20 cellular contexts compared by ENCODE assay signal in genomic region chr16:11229906-11230305, GRCh38. TPM values are rescaled to one million over a fixed set of nuclear protein-coding genes. Genes with fewer than 3 reads are reported as not detected.
DNase-seq lines count a peak whose midpoint lies in the region; ATAC-seq and TF ChIP-seq lines count a peak whose summit lies in the region.
"Had no signal": no experiment of that assay in that cellular context is flagged by ENCODE, and none has a peak within 500 bp of the region (broad histone marks: within the 10 kb centered on the region; RNA-seq: fewer than 3 reads in every experiment).

No MANE protein-coding gene starts in this region.

- no peak for ATAC-seq in activated CD8-positive, alpha-beta T cell treated with anti-CD3 and anti-CD28 coated beads, Interleukin-2, amount 10 ng/mL, durations not matched to agents 7 days and 5 days
- no peak for ATAC-seq in lung (ENCODE audit: insufficient read depth, low FRiP score)
- ATAC-seq: left cardiac atrium had no signal

- CTCF ChIA-PET in activated CD8-positive, alpha-beta T cell treated with anti-CD3 and anti-CD28 coated beads, Interleukin-2, amount 10 ng/mL, durations not matched to agents 7 days and 5 days (lab: Charles Lee), result interaction anchor here (2.8 kb wide), 1 partner anchor 25 kb away, joined by 14 read pairs; the partner anchor contains the start of gene SOCS1

- in situ Hi-C loops in GM23248 (cut with MboI), result no loop called here

- H3K4me3 ChIP-seq in lung, result no peak overlapping the region
- no peak overlapping the region for H3K4me3 ChIP-seq in GM23248
- H3K4me3 ChIP-seq: esophagus squamous epithelium, hepatocyte had no signal

- H3K9me2 ChIP-seq in GM23248 (ENCODE audit: insufficient read depth), result no peaks in the 10 kb centered on the region

- peaks cover 88% of the 10 kb centered on the region for H3K4me1 Mint-ChIP-seq in activated CD8-positive, alpha-beta T cell treated with anti-CD3 and anti-CD28 coated beads, Interleukin-2, amount 10 ng/mL, durations not matched to agents 7 days and 5 days (ENCODE audit: low read depth)

- H3K27me3 ChIP-seq in lung (ENCODE audit: control insufficient read depth, insufficient read depth), result no peaks in the 10 kb centered on the region
- no peaks in the 10 kb centered on the region for H3K27me3 ChIP-seq in GM23248 (replicated peaks; ENCODE audit: insufficient read depth)
- H3K27me3 ChIP-seq: hepatocyte had no signal

- no peaks in the 10 kb centered on the region for H3K36me3 ChIP-seq in KOPT-K1 (ENCODE audit: insufficient read depth, low read length)
- no peaks in the 10 kb centered on the region for H3K36me3 ChIP-seq in lung (ENCODE audit: control insufficient read depth in 2 of 2, insufficient read depth in 2 of 2, low read length in 2 of 2)
- no peaks in the 10 kb centered on the region for H3K36me3 ChIP-seq in GM23248 (ENCODE audit: low read depth)
- H3K36me3 ChIP-seq: esophagus squamous epithelium had no signal

- no peaks in the 10 kb centered on the region for H3K27me3 Mint-ChIP-seq in activated CD8-positive, alpha-beta T cell treated with anti-CD3 and anti-CD28 coated beads, Interleukin-2, amount 10 ng/mL, durations not matched to agents 7 days and 5 days (ENCODE audit: low read depth)

- no peaks in the 10 kb centered on the region for H3F3A ChIP-seq in GM23248 (ENCODE audit: insufficient read depth)

- H3K9ac ChIP-seq in GM23248, result no peak overlapping the region

- POLR2A ChIA-PET in activated CD8-positive, alpha-beta T cell treated with anti-CD3 and anti-CD28 coated beads, Interleukin-2, amount 10 ng/mL, durations not matched to agents 7 days and 5 days (lab: Charles Lee), result no interaction called here

- peak; percentile 18 for DNase-seq in NCI-H1092 treated with DMSO at 0.1 percent for 48 hours (lab: John Stamatoyannopoulos, UW)
- no peak for DNase-seq in NCI-H1092 (lab: John Stamatoyannopoulos, UW)
- DNase-seq in activated CD8-positive, alpha-beta T cell treated with anti-CD3 and anti-CD28 coated beads, Interleukin-2, amount 10 ng/mL, durations not matched to agents 7 days and 5 days, result no peak
- peak; percentile 51 for DNase-seq in lung (ENCODE audit: low spot score)
- DNase-seq in GM23248, result no peak
- DNase-seq in glomerular visceral epithelial cell (ENCODE audit: extremely low spot score), result no peak
- no peak for DNase-seq in NCI-H2171 (lab: John Stamatoyannopoulos, UW)
- DNase-seq: amniotic stem cell; esophagus squamous epithelium; HFFc6; Karpas-422; left cardiac atrium; NCI-H1694; SHP77; stimulated activated CD4-positive, alpha-beta T cell treated with anti-CD3 and anti-CD28 coated beads, Interleukin-2, amount 100 ng/mL, for 24 hours had no signal

- H3K9me3 Mint-ChIP-seq in activated CD8-positive, alpha-beta T cell treated with anti-CD3 and anti-CD28 coated beads, Interleukin-2, amount 10 ng/mL, durations not matched to agents 7 days and 5 days (ENCODE audit: insufficient read depth), result no peaks in the 10 kb centered on the region
- H3K9me3 Mint-ChIP-seq: HFFc6, nephron had no signal

- no peak overlapping the region for H2AFZ ChIP-seq in GM23248
- H2AFZ ChIP-seq: hepatocyte had no signal

- no peaks in the 10 kb centered on the region for H3K79me2 ChIP-seq in GM23248 (ENCODE audit: insufficient read depth)
- H3K79me2 ChIP-seq: hepatocyte had no signal

- no peak overlapping the region for H3K4me2 ChIP-seq in GM23248 (ENCODE audit: unreplicated experiment)
- H3K4me2 ChIP-seq: hepatocyte had no signal

- H3K4me3 Mint-ChIP-seq in activated CD8-positive, alpha-beta T cell treated with anti-CD3 and anti-CD28 coated beads, Interleukin-2, amount 10 ng/mL, durations not matched to agents 7 days and 5 days, result no peak overlapping the region
- H3K4me3 Mint-ChIP-seq: HFFc6, nephron had no signal

- peaks cover 0 to 2% of the 10 kb centered on the region in 2 donors for H3K4me1 ChIP-seq in lung (ENCODE audit: control insufficient read depth in 2 of 2, insufficient read depth in 2 of 2, low read length in 2 of 2)
- H3K4me1 ChIP-seq in GM23248 (ENCODE audit: insufficient read depth), result peaks cover 3% of the 10 kb centered on the region; the same call in 1 of the 2 replicates

- H3K27ac ChIP-seq in KOPT-K1 (ENCODE audit: low read depth, low read length, poor library complexity, severe bottlenecking) (peak overlapping the region; percentile 99), lung (ENCODE audit: low read depth in 1 of 2, low read length in 1 of 2) (no peak overlapping the region), GM23248 (no peak overlapping the region)
- H3K27ac ChIP-seq: 22Rv1, esophagus squamous epithelium, hepatocyte had no signal

- peak overlapping the region; percentile 69 for H3K27ac Mint-ChIP-seq in activated CD8-positive, alpha-beta T cell treated with anti-CD3 and anti-CD28 coated beads, Interleukin-2, amount 10 ng/mL, durations not matched to agents 7 days and 5 days
- H3K27ac Mint-ChIP-seq: HFFc6, nephron had no signal

- no peaks in the 10 kb centered on the region for H3K36me3 Mint-ChIP-seq in activated CD8-positive, alpha-beta T cell treated with anti-CD3 and anti-CD28 coated beads, Interleukin-2, amount 10 ng/mL, durations not matched to agents 7 days and 5 days (ENCODE audit: low read depth)

- 79 to 81% methylated on average over 4 of the region's 4 CpGs for WGBS in lung, 2 donors
- WGBS in GM23248 (ENCODE audit: low coverage in 1 of 2, low lambda C conversion rate in 2 of 2, missing lambda C conversion rate in 2 of 2), 2 experiments, result 70 to 72% methylated on average over 4 of the region's 4 CpGs

- H4K20me1 ChIP-seq in GM23248 (ENCODE audit: insufficient read depth), result no peaks in the 10 kb centered on the region

- TF ChIP-seq CTCF in lung (IDR thresholded peaks at IDR 0.05; ENCODE audit: control extremely low read depth, extremely low read depth), result no peak

- H3K9me3 ChIP-seq in KOPT-K1 (ENCODE audit: insufficient read depth, low read length, poor library complexity, severe bottlenecking) (no peaks in the 10 kb centered on the region), lung (ENCODE audit: control insufficient read depth in 2 of 2, insufficient read depth in 1 of 2, low read length in 1 of 2) (no peaks in the 10 kb centered on the region), GM23248 (ENCODE audit: low read depth) (no peaks in the 10 kb centered on the region)
- H3K9me3 ChIP-seq: esophagus squamous epithelium had no signal

RNA-seq across cellular contexts. Expression of gene SOCS1, which starts 26.1 kb away (rescaled TPM):
- total RNA-seq in activated CD8-positive, alpha-beta T cell treated with anti-CD3 and anti-CD28 coated beads, Interleukin-2, amount 10 ng/mL, durations not matched to agents 7 days and 5 days, result 100 to 1,000 TPM; 170 to 174 TPM
- 10 to 100 TPM; 16.7 to 30.5 TPM for total RNA-seq in lung
- polyA plus RNA-seq in lung (10 to 100 TPM; 13.8 to 39.7 TPM), GM23248 (2016; fragmentation: Nextera tagmentation; extraction: Ambion mirVana) (1.6 and 2.3 TPM in 2 replicates)
- total RNA-seq in GM23248 (2014; rRNA removed; shearing (Covaris generic)), result 1.4 and 2.0 TPM in 2 replicates

RNA-seq across cellular contexts. Expression of gene TNP2, which starts 39.2 kb away (rescaled TPM):
- not detected for total RNA-seq in activated CD8-positive, alpha-beta T cell treated with anti-CD3 and anti-CD28 coated beads, Interleukin-2, amount 10 ng/mL, durations not matched to agents 7 days and 5 days
- total RNA-seq in lung, result not detected
- polyA plus RNA-seq in lung (not detected), GM23248 (2016; fragmentation: Nextera tagmentation; extraction: Ambion mirVana) (not detected in 2 replicates)
- total RNA-seq in GM23248 (2014; rRNA removed; shearing (Covaris generic)), result not detected in 2 replicates
- total RNA-seq: esophagus squamous epithelium, hepatocyte, HFFc6, left cardiac atrium, ureter had no signal
- polyA plus RNA-seq: hepatocyte had no signal

RNA-seq across cellular contexts. Expression of gene PRM3, which starts 43.5 kb away (rescaled TPM):
- total RNA-seq in activated CD8-positive, alpha-beta T cell treated with anti-CD3 and anti-CD28 coated beads, Interleukin-2, amount 10 ng/mL, durations not matched to agents 7 days and 5 days, result not detected
- total RNA-seq in lung, result not detected
- polyA plus RNA-seq in lung (not detected), GM23248 (2016; fragmentation: Nextera tagmentation; extraction: Ambion mirVana) (not detected in 2 replicates)
- not detected in 2 replicates for total RNA-seq in GM23248 (2014; rRNA removed; shearing (Covaris generic))
- total RNA-seq: esophagus squamous epithelium, hepatocyte, HFFc6, left cardiac atrium, ureter had no signal
- polyA plus RNA-seq: hepatocyte had no signal

RNA-seq across cellular contexts. Expression of gene PRM2, which starts 46.4 kb away (rescaled TPM):
- not detected for total RNA-seq in activated CD8-positive, alpha-beta T cell treated with anti-CD3 and anti-CD28 coated beads, Interleukin-2, amount 10 ng/mL, durations not matched to agents 7 days and 5 days
- not detected for total RNA-seq in lung
- not detected for polyA plus RNA-seq in lung
- not detected in 2 replicates for total RNA-seq in GM23248 (2014; rRNA removed; shearing (Covaris generic))
- not detected in 2 replicates for polyA plus RNA-seq in GM23248 (2016; fragmentation: Nextera tagmentation; extraction: Ambion mirVana)
- total RNA-seq: esophagus squamous epithelium, hepatocyte, HFFc6, left cardiac atrium, ureter had no signal
- polyA plus RNA-seq: hepatocyte had no signal

RNA-seq across cellular contexts. Expression of gene PRM1, which starts 51.2 kb away (rescaled TPM):
- not detected for total RNA-seq in activated CD8-positive, alpha-beta T cell treated with anti-CD3 and anti-CD28 coated beads, Interleukin-2, amount 10 ng/mL, durations not matched to agents 7 days and 5 days
- not detected for total RNA-seq in lung
- polyA plus RNA-seq in lung, result not detected
- not detected in 2 replicates for total RNA-seq in GM23248 (2014; rRNA removed; shearing (Covaris generic))
- polyA plus RNA-seq in GM23248 (2016; fragmentation: Nextera tagmentation; extraction: Ambion mirVana), result not detected in 2 replicates
- total RNA-seq: esophagus squamous epithelium, hepatocyte, HFFc6, left cardiac atrium, ureter had no signal
- polyA plus RNA-seq: hepatocyte had no signal

Comparison
In these comparisons a context has a peak if more than half of its experiments do, and no peak if none do; other contexts are left out.
1. DNase-seq: peak in NCI-H1092 treated with DMSO at 0.1 percent for 48 hours (single experiment) and lung (single experiment); none in NCI-H1092 (single experiment), activated CD8-positive, alpha-beta T cell treated with anti-CD3 and anti-CD28 coated beads, Interleukin-2, amount 10 ng/mL, durations not matched to agents 7 days and 5 days (single experiment), GM23248 (single experiment), glomerular visceral epithelial cell (single experiment) and NCI-H2171 (single experiment).